ENCODE assay signal across 10 cellular contexts in genomic region chr18:10304853-10305252, GRCh38.
DNase-seq lines count a peak whose midpoint lies in the region; ATAC-seq and TF ChIP-seq lines count a peak whose summit lies in the region.
"Had no signal": no experiment of that assay in that cellular context is flagged by ENCODE, and none has a peak within 500 bp of the region (broad histone marks: within the 10 kb centered on the region; RNA-seq: fewer than 3 reads in every experiment).

No MANE protein-coding gene starts in this region.

- H3K27ac ChIP-seq in lung (ENCODE audit: low read depth in 1 of 2, low read length in 1 of 2) (no peak overlapping the region), Karpas-422 (ENCODE audit: low read length) (no peak overlapping the region)

- DNase-seq in Daoy (ENCODE audit: low read depth): peak; percentile 26
- peak; percentile 89 for DNase-seq in NCI-H2171 treated with DMSO at 0.1 percent for 48 hours (lab: John Stamatoyannopoulos, UW)
- peak; percentile 86 for DNase-seq in epithelial cell of esophagus (ENCODE audit: low read depth)
- DNase-seq in lung (ENCODE audit: low spot score): no peak
- DNase-seq in DMS153 (lab: John Stamatoyannopoulos, UW): no peak
- no peak for DNase-seq in Karpas-422
- DNase-seq in NCI-H146 treated with DMSO at 0.1 percent for 48 hours (lab: John Stamatoyannopoulos, UW; ENCODE audit: unreplicated experiment): no peak
- DNase-seq: activated naive CD4-positive, alpha-beta T cell treated with anti-CD3 and anti-CD28 coated beads, Interleukin-2, amount 50 U/mL, for 16 hours; NCI-H510A treated with DMSO at 0.1 percent for 48 hours had no signal

- no peak for TF ChIP-seq CTCF in epithelial cell of esophagus (IDR thresholded peaks at IDR 0.05; ENCODE audit: insufficient read depth, low read depth, low read length, missing control alignments)
- TF ChIP-seq CTCF in lung (IDR thresholded peaks at IDR 0.05; ENCODE audit: control extremely low read depth, extremely low read depth): no peak

- no peak overlapping the region for H3K4me3 ChIP-seq in epithelial cell of esophagus (ENCODE audit: low read length)
- no peak overlapping the region for H3K4me3 ChIP-seq in lung
- H3K4me3 ChIP-seq in Karpas-422 (ENCODE audit: low read length): no peak overlapping the region

- WGBS in lung, 2 donors: 39 to 63% methylated on average over 3 of the region's 3 CpGs

- ATAC-seq in lung (ENCODE audit: insufficient read depth, low FRiP score): peak; percentile 27
- no peak for ATAC-seq in HG02678 (IDR thresholded peaks at IDR 0.05; ENCODE audit: unreplicated experiment)

- H2AFZ ChIP-seq in Karpas-422 (ENCODE audit: low read length): no peak overlapping the region

- H3K36me3 ChIP-seq in lung (ENCODE audit: control insufficient read depth in 2 of 2, insufficient read depth in 2 of 2, low read length in 2 of 2) (no peaks in the 10 kb centered on the region), Karpas-422 (ENCODE audit: insufficient read depth, low read length) (no peaks in the 10 kb centered on the region)

- H3K9me3 ChIP-seq in lung (ENCODE audit: control insufficient read depth in 2 of 2, insufficient read depth in 1 of 2, low read length in 1 of 2) (no peaks in the 10 kb centered on the region), Karpas-422 (ENCODE audit: low read length) (no peaks in the 10 kb centered on the region)

- no peak overlapping the region for H3K4me2 ChIP-seq in Karpas-422 (ENCODE audit: low read depth, low read length, poor library complexity, severe bottlenecking)

- no peaks in the 10 kb centered on the region for H3K27me3 ChIP-seq in lung (ENCODE audit: control insufficient read depth, insufficient read depth)
- no peaks in the 10 kb centered on the region for H3K27me3 ChIP-seq in Karpas-422 (ENCODE audit: low read length)

- no peaks in the 10 kb centered on the region for H3K4me1 ChIP-seq in lung (ENCODE audit: control insufficient read depth in 2 of 2, insufficient read depth in 2 of 2, low read length in 2 of 2)
- H3K4me1 ChIP-seq in Karpas-422 (ENCODE audit: low read length): peaks cover 37% of the 10 kb centered on the region

- H3K79me2 ChIP-seq in Karpas-422 (ENCODE audit: low read length): no peaks in the 10 kb centered on the region

- no peaks in the 10 kb centered on the region for H4K20me1 ChIP-seq in Karpas-422 (ENCODE audit: insufficient read depth, low read depth, low read length)

- no peak overlapping the region for H3K9ac ChIP-seq in Karpas-422 (ENCODE audit: low read length)

- H3K9me2 ChIP-seq in Karpas-422 (replicated peaks; ENCODE audit: insufficient read depth, low read length): no peaks in the 10 kb centered on the region

Comparison
In these comparisons a context has a peak if more than half of its experiments do, and no peak if none do; other contexts are left out.
1. DNase-seq: peak in Daoy (single experiment), NCI-H2171 treated with DMSO at 0.1 percent for 48 hours (single experiment) and epithelial cell of esophagus (single experiment); none in lung (single experiment), DMS153 (single experiment), Karpas-422 (single experiment) and NCI-H146 treated with DMSO at 0.1 percent for 48 hours (single experiment).